8 cellular contexts compared by ENCODE assay signal in genomic region chr9:32550609-32551490, GRCh38. TPM values are rescaled to one million over a fixed set of nuclear protein-coding genes. Genes with fewer than 3 reads are reported as not detected.
A peak's percentile ranks its signal among the peaks of the same experiment; 100 is the strongest.
DNase-seq lines count a peak whose midpoint lies in the region; ATAC-seq, FAIRE-seq and TF ChIP-seq lines count a peak whose summit lies in the region.

No MANE protein-coding gene starts in this region.

- H3K27ac Mint-ChIP-seq in activated naive CD8-positive, alpha-beta T cell treated with anti-CD3 and anti-CD28 coated beads, Interleukin-2, amount 10 ng/mL, durations not matched to agents 7 days and 5 days = peak overlapping the region; percentile 92

- no peaks in the 10 kb centered on the region for H3K27me3 Mint-ChIP-seq in activated naive CD8-positive, alpha-beta T cell treated with anti-CD3 and anti-CD28 coated beads, Interleukin-2, amount 10 ng/mL, durations not matched to agents 7 days and 5 days

- H3K27me3 ChIP-seq in pancreas (no peaks in the 10 kb centered on the region), tibial artery (no peaks in the 10 kb centered on the region)

- H3K4me1 Mint-ChIP-seq in activated naive CD8-positive, alpha-beta T cell treated with anti-CD3 and anti-CD28 coated beads, Interleukin-2, amount 10 ng/mL, durations not matched to agents 7 days and 5 days = peaks cover 27% of the 10 kb centered on the region

- H3K36me3 ChIP-seq in pancreas (no peaks in the 10 kb centered on the region), tibial artery (peaks cover 0 to 6% (median 0%) of the 10 kb centered on the region in 3 donors)

- H3K4me3 Mint-ChIP-seq in activated naive CD8-positive, alpha-beta T cell treated with anti-CD3 and anti-CD28 coated beads, Interleukin-2, amount 10 ng/mL, durations not matched to agents 7 days and 5 days = peak overlapping the region; percentile 98

- H3K9me3 Mint-ChIP-seq in activated naive CD8-positive, alpha-beta T cell treated with anti-CD3 and anti-CD28 coated beads, Interleukin-2, amount 10 ng/mL, durations not matched to agents 7 days and 5 days = no peaks in the 10 kb centered on the region

- peaks cover 15% of the 10 kb centered on the region for H3K36me3 Mint-ChIP-seq in activated naive CD8-positive, alpha-beta T cell treated with anti-CD3 and anti-CD28 coated beads, Interleukin-2, amount 10 ng/mL, durations not matched to agents 7 days and 5 days

- POLR2A ChIA-PET in activated naive CD8-positive, alpha-beta T cell treated with anti-CD3 and anti-CD28 coated beads, Interleukin-2, amount 10 ng/mL, durations not matched to agents 7 days and 5 days (lab: Charles Lee) = interaction anchor here (0.6 to 4.5 kb wide), 14 partner anchors 9 to 448 kb away, joined by 3 to 47 read pairs (median 5); partner anchors contain the start of genes ACO1, NDUFB6 and RIGI

- 0 to 1% methylated on average over 55 to 75 of the region's 75 CpGs for WGBS in pancreas, 2 donors

- DNase-seq in GM12865 (ENCODE audit: low read depth) = peak; percentile 94
- DNase-seq in NCI-H1105 (lab: John Stamatoyannopoulos, UW) = peak; percentile 96
- DNase-seq in SKM-1 (lab: John Stamatoyannopoulos, UW; ENCODE audit: unreplicated experiment) = peak; percentile 65
- peak; percentile 94 for DNase-seq in activated naive CD8-positive, alpha-beta T cell treated with anti-CD3 and anti-CD28 coated beads, Interleukin-2, amount 10 ng/mL, durations not matched to agents 7 days and 5 days
- peak; percentile 96 for DNase-seq in Right ventricle myocardium inferior (ENCODE audit: missing footprints)
- peak; percentile 85 to 94 (median 88) for DNase-seq in pancreas
- DNase-seq in tibial artery = peak; percentile 94 to 96

- no peak for FAIRE-seq in pancreas (lab: Jason Lieb, UNC)

- H3K4me3 ChIP-seq in GM12865 (ENCODE audit: low read depth, low read length) (peak overlapping the region; percentile 71), pancreas (peak overlapping the region; percentile 55 to 77 (median 72)), tibial artery (peak overlapping the region; percentile 83 to 90)

- H3K4me1 ChIP-seq in pancreas (peaks cover 8 to 10% (median 10%) of the 10 kb centered on the region in 3 donors), tibial artery (peaks cover 0 to 38% (median 16%) of the 10 kb centered on the region in 4 donors)

- H3K27ac ChIP-seq in pancreas = peak overlapping the region; percentile 79 to 97 (median 90)
- H3K27ac ChIP-seq in tibial artery = peak overlapping the region; percentile 93 to 94

- intact Hi-C loops in Right ventricle myocardium inferior (cut with DNase I) (loop anchor here (1.0 to 5.0 kb wide), 2 partner anchors 21 to 921 kb away; partner anchors contain the start of gene NOL6), pancreas (cut with DNase I) (no loop called here), tibial artery (cut with DNase I; ENCODE audit: low total_unique reads) (loop anchor here (1.0 kb wide), 1 partner anchor 22 kb away; the partner anchor contains the start of gene NDUFB6)

- no peaks in the 10 kb centered on the region for H3K9me3 ChIP-seq in pancreas
- H3K9me3 ChIP-seq in tibial artery = no peaks in the 10 kb centered on the region

- ATAC-seq in HG02642 (IDR thresholded peaks at IDR 0.05; ENCODE audit: poor library complexity, unreplicated experiment) (peak; percentile 70), Right ventricle myocardium inferior (peak; percentile 87), pancreas (peak; percentile 79 to 90 (median 84))
- peak; percentile 77 for ATAC-seq in activated naive CD8-positive, alpha-beta T cell treated with anti-CD3 and anti-CD28 coated beads, Interleukin-2, amount 10 ng/mL, durations not matched to agents 7 days and 5 days (ENCODE audit: low read depth)

- TF ChIP-seq CTCF in GM12865 (IDR thresholded peaks at IDR 0.05; ENCODE audit: insufficient read depth, low read depth, low read length, missing control alignments) (no peak), pancreas (IDR thresholded peaks at IDR 0.05) (no peak), tibial artery (IDR thresholded peaks at IDR 0.05) (no peak)

RNA-seq across cellular contexts. Expression of gene SMIM27, which starts 1.3 kb away (rescaled TPM):
- total RNA-seq in activated naive CD8-positive, alpha-beta T cell treated with anti-CD3 and anti-CD28 coated beads, Interleukin-2, amount 10 ng/mL, durations not matched to agents 7 days and 5 days = 10 to 100 TPM; 30.4 to 34.9 TPM
- total RNA-seq in Right ventricle myocardium inferior (12.5 TPM), pancreas (10 to 100 TPM in 1 of 6 donors, 1 to 10 TPM in 5; 3.5 to 10.7 (median 6.9) TPM)
- 10 to 100 TPM in 1 of 2 donors, 1 to 10 TPM in 1; 5.1 to 14.4 TPM for polyA plus RNA-seq in pancreas

RNA-seq across cellular contexts. Expression of gene TOPORS, which starts 1.5 kb away (rescaled TPM):
- 10 to 100 TPM; 17.2 to 18.1 TPM for total RNA-seq in activated naive CD8-positive, alpha-beta T cell treated with anti-CD3 and anti-CD28 coated beads, Interleukin-2, amount 10 ng/mL, durations not matched to agents 7 days and 5 days
- 8.7 TPM for total RNA-seq in Right ventricle myocardium inferior
- 1 to 10 TPM; 4.3 to 9.0 (median 4.8) TPM for total RNA-seq in pancreas
- 1 to 10 TPM; 3.0 to 5.5 TPM for polyA plus RNA-seq in pancreas

RNA-seq across cellular contexts. Expression of gene NDUFB6, which starts 22.1 kb away (rescaled TPM):
- total RNA-seq in activated naive CD8-positive, alpha-beta T cell treated with anti-CD3 and anti-CD28 coated beads, Interleukin-2, amount 10 ng/mL, durations not matched to agents 7 days and 5 days = 10 to 100 TPM; 40.1 to 41.5 TPM
- total RNA-seq in Right ventricle myocardium inferior = 192 TPM
- total RNA-seq in pancreas = 10 to 100 TPM; 11.3 to 21.2 (median 16.3) TPM
- 10 to 100 TPM; 12.6 to 29.5 TPM for polyA plus RNA-seq in pancreas

RNA-seq across cellular contexts. Expression of gene RIGI, which starts 24.9 kb away (rescaled TPM):
- total RNA-seq in activated naive CD8-positive, alpha-beta T cell treated with anti-CD3 and anti-CD28 coated beads, Interleukin-2, amount 10 ng/mL, durations not matched to agents 7 days and 5 days = 10 to 100 TPM; 27.8 to 30.0 TPM
- total RNA-seq in Right ventricle myocardium inferior (4.7 TPM), pancreas (10 to 100 TPM in 1 of 6 donors, 1 to 10 TPM in 5; 2.1 to 10.6 (median 4.1) TPM)
- polyA plus RNA-seq in pancreas = 1 to 10 TPM; 2.4 to 4.0 TPM

Comparison
In these comparisons a context has a peak if more than half of its experiments do, and no peak if none do; other contexts are left out.
1. Peak in every context shown above with its lines: DNase-seq, ATAC-seq, H3K4me3 ChIP-seq and H3K27ac ChIP-seq.
2. intact Hi-C loops: an anchor here in Right ventricle myocardium inferior (1.0 to 5.0 kb wide) and tibial artery (1.0 kb wide); none called in pancreas.